35 cellular contexts compared by ENCODE assay signal in the genomic region with DNA sequence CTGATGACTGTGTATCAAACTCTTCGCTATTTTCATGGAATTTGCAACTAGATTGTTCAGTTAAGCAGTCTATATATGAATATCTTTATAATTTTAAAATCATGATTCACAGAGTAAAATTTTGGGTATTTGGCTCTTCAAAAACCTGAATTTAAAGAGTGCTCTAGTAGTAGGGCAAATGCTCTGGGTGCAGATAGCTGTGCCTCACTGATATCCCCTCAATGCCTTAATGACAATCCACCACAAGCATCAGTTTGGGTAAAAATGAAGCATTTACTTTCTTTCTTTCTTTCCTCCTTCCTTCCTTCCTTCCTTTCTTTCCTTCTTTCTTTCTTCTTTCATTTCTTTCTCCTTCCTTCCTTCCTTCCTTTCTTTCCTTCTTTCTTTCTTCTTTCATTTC.
"Had no signal": no experiment of that assay in that cellular context is flagged by ENCODE, and none has a peak within 500 bp of the region (broad histone marks: within the 10 kb centered on the region; RNA-seq: fewer than 3 reads in every experiment).

No MANE protein-coding gene starts in this region.

- H3K4me3 ChIP-seq: MG63 had no signal

- H3K36me3 ChIP-seq: MG63 had no signal

- H3K27me3 ChIP-seq: MG63 had no signal

- DNase-seq: Karpas-422, Kasumi-1, MG63, MM.1S, MV-4-11, NCI-H1048, NCI-H1092, NCI-H1092 treated with DMSO at 0.1 percent for 48 hours, NCI-H1105, NCI-H1105 treated with DMSO at 0.1 percent for 48 hours, NCI-H1417, NCI-H1417 treated with DMSO at 0.1 percent for 48 hours, NCI-H1436, NCI-H1436 treated with DMSO at 0.1 percent for 48 hours, NCI-H146, NCI-H1694, NCI-H1694 treated with DMSO at 0.1 percent for 48 hours, NCI-H187, NCI-H187 treated with DMSO at 0.1 percent for 48 hours, NCI-H1930, NCI-H2029, NCI-H2029 treated with DMSO at 0.1 percent for 48 hours, NCI-H2081, NCI-H2081 treated with DMSO at 0.1 percent for 48 hours, NCI-H2107, NCI-H2171, NCI-H2171 treated with DMSO at 0.1 percent for 48 hours, NCI-H2227 treated with DMSO at 0.1 percent for 48 hours, NCI-H226, NCI-H345, NCI-H446, NCI-H446 treated with DMSO at 0.1 percent for 48 hours, NCI-H510A, NCI-H510A treated with DMSO at 0.1 percent for 48 hours, NCI-H524 had no signal

- H3K9me3 ChIP-seq: MG63 had no signal
